ENCODE assay signal across 9 cellular contexts in the genomic region with DNA sequence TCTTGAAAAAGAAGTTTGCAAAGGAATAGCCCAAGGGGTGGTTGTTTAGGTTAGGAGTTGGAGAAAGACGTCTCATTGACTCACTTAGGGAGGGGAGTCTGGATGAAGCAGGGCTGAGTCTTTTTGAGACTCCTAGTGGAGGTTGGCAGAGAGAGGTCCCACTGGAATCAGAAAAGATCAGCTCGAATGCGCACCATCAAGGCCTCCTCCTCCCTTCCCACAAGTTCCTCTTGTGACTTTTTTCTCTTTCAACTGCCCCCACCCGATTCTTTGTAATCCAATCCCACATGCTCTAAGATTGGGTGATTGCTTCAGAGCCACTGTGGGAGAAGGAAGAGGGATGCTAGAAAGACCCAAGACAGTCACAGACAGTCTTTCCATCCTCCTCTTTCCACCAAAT. TPM values are rescaled to one million over a fixed set of nuclear protein-coding genes. Genes with fewer than 3 reads are reported as not detected.
A peak's percentile ranks its signal among the peaks of the same experiment; 100 is the strongest.
DNase-seq lines count a peak whose midpoint lies in the region; ATAC-seq and TF ChIP-seq lines count a peak whose summit lies in the region.
"Had no signal": no experiment of that assay in that cellular context is flagged by ENCODE, and none has a peak within 500 bp of the region (broad histone marks: within the 10 kb centered on the region; RNA-seq: fewer than 3 reads in every experiment).

No MANE protein-coding gene starts in this region.

- peak overlapping the region; percentile 64 for H3K4me3 ChIP-seq in Karpas-422 (ENCODE audit: low read length)
- H3K4me3 ChIP-seq in astrocyte of the cerebellum (ENCODE audit: low read depth, low read length): peak overlapping the region; percentile 90
- peak overlapping the region; percentile 94 for H3K4me3 ChIP-seq in iPS-20b (ENCODE audit: low read length)
- H3K4me3 ChIP-seq in stomach smooth muscle (ENCODE audit: low read length in 2 of 2): peak overlapping the region; percentile 86 to 90

- H3K36me3 ChIP-seq in Karpas-422 (ENCODE audit: insufficient read depth, low read length): no peaks in the 10 kb centered on the region
- H3K36me3 ChIP-seq in iPS-20b (ENCODE audit: insufficient read depth, low read depth, low read length): peaks cover 48% of the 10 kb centered on the region
- H3K36me3 ChIP-seq in stomach smooth muscle (ENCODE audit: control insufficient read depth in 2 of 2, insufficient read depth in 2 of 2, low read length in 2 of 2): peaks cover 22 to 34% of the 10 kb centered on the region in 2 donors

- H3K27ac ChIP-seq in Karpas-422 (ENCODE audit: low read length) (no peak overlapping the region), iPS-20b (ENCODE audit: low read length) (no peak overlapping the region), stomach smooth muscle (ENCODE audit: low read length) (peak overlapping the region; percentile 84)

- H4K20me1 ChIP-seq in Karpas-422 (ENCODE audit: insufficient read depth, low read depth, low read length): no peaks in the 10 kb centered on the region

- peak overlapping the region; percentile 69 for H3K4me2 ChIP-seq in Karpas-422 (ENCODE audit: low read depth, low read length, poor library complexity, severe bottlenecking)

- DNase-seq in AG09319 (ENCODE audit: extremely low read depth, low read depth): peak; percentile 64
- peak; percentile 56 for DNase-seq in Karpas-422
- no peak for DNase-seq in astrocyte of the cerebellum (ENCODE audit: low read depth)
- no peak for DNase-seq in DMS79 (lab: John Stamatoyannopoulos, UW)

- H3K9ac ChIP-seq in Karpas-422 (ENCODE audit: low read length) (peak overlapping the region; percentile 64), iPS-20b (ENCODE audit: low read depth, low read length) (peak overlapping the region; percentile 94; the same call in 1 of the 2 replicates), stomach smooth muscle (ENCODE audit: low read length in 2 of 2) (peak overlapping the region; percentile 22 to 74)

- peaks cover 3% of the 10 kb centered on the region; the same call in 1 of the 2 replicates for H3K27me3 ChIP-seq in Karpas-422 (ENCODE audit: low read length)
- H3K27me3 ChIP-seq in iPS-20b (ENCODE audit: insufficient read depth, low read length): peaks cover 21% of the 10 kb centered on the region
- H3K27me3 ChIP-seq in stomach smooth muscle (ENCODE audit: control insufficient read depth in 1 of 2, insufficient read depth in 2 of 2, low read length in 2 of 2): no peaks in the 10 kb centered on the region

- H2AFZ ChIP-seq in Karpas-422 (ENCODE audit: low read length): peak overlapping the region; percentile 70; the same call in 1 of the 2 replicates

- ATAC-seq in GM21526 (IDR thresholded peaks at IDR 0.05; ENCODE audit: low FRiP score, unreplicated experiment) (no peak), HG03460 (IDR thresholded peaks at IDR 0.05; ENCODE audit: unreplicated experiment) (no peak)

- TF ChIP-seq CTCF in AG09319 (IDR thresholded peaks at IDR 0.05; ENCODE audit: low read depth, low read length) (peak; percentile 18), astrocyte of the cerebellum (IDR thresholded peaks at IDR 0.05; ENCODE audit: low read depth, low read length, missing control alignments) (peak; percentile 13)

- H3K9me3 ChIP-seq in Karpas-422 (ENCODE audit: low read length) (no peaks in the 10 kb centered on the region), iPS-20b (ENCODE audit: insufficient read depth, low read depth, low read length) (no peaks in the 10 kb centered on the region), stomach smooth muscle (ENCODE audit: control insufficient read depth in 2 of 2, low read length in 2 of 2) (no peaks in the 10 kb centered on the region)

- H3K4me1 ChIP-seq in Karpas-422 (ENCODE audit: low read length): peaks cover 26% of the 10 kb centered on the region
- H3K4me1 ChIP-seq in iPS-20b (ENCODE audit: insufficient read depth, low read length): peaks cover 8% of the 10 kb centered on the region
- H3K4me1 ChIP-seq in stomach smooth muscle (ENCODE audit: control insufficient read depth, insufficient read depth, low read length): peaks cover 38% of the 10 kb centered on the region

- in situ Hi-C loops in astrocyte of the cerebellum (cut with HindIII; ENCODE audit: low sequenced_read_pairs): no loop called here

- H3K9me2 ChIP-seq in Karpas-422 (replicated peaks; ENCODE audit: insufficient read depth, low read length): no peaks in the 10 kb centered on the region

- H3K79me2 ChIP-seq in Karpas-422 (ENCODE audit: low read length): no peaks in the 10 kb centered on the region

RNA-seq across cellular contexts. Expression of a gene that starts 2.0 kb away (rescaled TPM):
- total RNA-seq in Karpas-422 (2014; rRNA removed; shearing (Covaris generic); ENCODE audit: low replicate concordance): 2.2 TPM in 2 replicates

RNA-seq across cellular contexts. Expression of a gene that starts 14.5 kb away (rescaled TPM):
- total RNA-seq in Karpas-422 (2014; rRNA removed; shearing (Covaris generic); ENCODE audit: low replicate concordance): not detected in 2 replicates
- total RNA-seq: glomerular endothelial cell had no signal

RNA-seq across cellular contexts. Expression of a gene that starts 26.4 kb away (rescaled TPM):
- 3.4 and 3.8 TPM in 2 replicates for total RNA-seq in Karpas-422 (2014; rRNA removed; shearing (Covaris generic); ENCODE audit: low replicate concordance)

RNA-seq across cellular contexts. Expression of a gene that starts 28.8 kb away (rescaled TPM):
- not detected in 2 replicates for total RNA-seq in Karpas-422 (2014; rRNA removed; shearing (Covaris generic); ENCODE audit: low replicate concordance)
- total RNA-seq: glomerular endothelial cell had no signal

RNA-seq across cellular contexts. Expression of a gene that starts 29.9 kb away (rescaled TPM):
- total RNA-seq in Karpas-422 (2014; rRNA removed; shearing (Covaris generic); ENCODE audit: low replicate concordance): not detected in 2 replicates
- total RNA-seq: glomerular endothelial cell had no signal

Comparison
In these comparisons a context has a peak if more than half of its experiments do, and no peak if none do; other contexts are left out.
1. DNase-seq: peak in AG09319 (single experiment) and Karpas-422 (single experiment); none in astrocyte of the cerebellum (single experiment) and DMS79 (single experiment).
2. Peak in every context shown above with its lines, with median percentiles within 50 percentile points of each other: H3K4me3 ChIP-seq and H3K9ac ChIP-seq.